ENCODE assay signal across 26 cellular contexts in the genomic region with DNA sequence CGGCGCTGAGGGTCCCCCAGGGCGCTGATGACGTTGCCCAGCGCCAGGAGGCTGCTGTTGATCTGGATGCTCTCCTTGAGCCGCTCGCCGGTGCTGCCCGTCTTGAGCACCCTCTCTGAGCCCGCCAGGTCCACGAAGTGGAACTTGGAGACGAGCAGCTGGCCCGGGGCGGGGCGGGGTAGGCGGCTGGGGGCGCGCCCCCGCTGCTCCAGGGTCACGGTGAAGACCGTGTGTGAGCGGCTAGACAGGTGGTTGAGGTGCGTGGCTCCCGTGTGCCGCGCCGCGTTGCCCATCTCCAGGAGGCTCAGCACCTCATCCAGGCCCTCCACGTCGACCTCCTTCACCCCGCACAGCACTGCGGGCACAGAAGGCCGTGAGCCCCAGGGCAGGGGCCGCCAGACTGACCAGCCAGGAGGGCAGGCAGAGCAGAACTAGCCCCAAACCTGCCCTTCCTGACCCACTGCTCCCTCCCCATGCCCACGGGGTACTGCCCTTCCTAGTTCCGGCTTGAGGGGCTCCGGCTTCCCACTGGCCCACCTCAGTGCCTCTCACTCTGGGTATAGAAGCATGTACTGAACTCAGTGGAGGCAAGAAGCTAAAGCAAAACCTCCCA. TPM values are rescaled to one million over a fixed set of nuclear protein-coding genes. Genes with fewer than 3 reads are reported as not detected.
"Had no signal": no experiment of that assay in that cellular context is flagged by ENCODE, and none has a peak within 500 bp of the region (broad histone marks: within the 10 kb centered on the region; RNA-seq: fewer than 3 reads in every experiment).

No MANE protein-coding gene starts in this region.

- H3K27ac ChIP-seq: ascending aorta, cardiac muscle cell, tibial nerve had no signal

- H3K36me3 Mint-ChIP-seq: activated naive CD4-positive, alpha-beta T cell treated with anti-CD3 and anti-CD28 coated beads, Interleukin-2, amount 10 ng/mL, durations not matched to agents 7 days and 5 days; activated naive CD8-positive, alpha-beta T cell treated with anti-CD3 and anti-CD28 coated beads, Interleukin-2, amount 10 ng/mL, durations not matched to agents 7 days and 5 days; immature natural killer cell had no signal

- H3K27me3 Mint-ChIP-seq: brain had no signal

- H3K27ac Mint-ChIP-seq: activated CD4-positive, alpha-beta memory T cell treated with anti-CD3 and anti-CD28 coated beads, Interleukin-2, amount 10 ng/mL, durations not matched to agents 7 days and 5 days; activated CD4-positive, alpha-beta T cell treated with anti-CD3 and anti-CD28 coated beads, Interleukin-2, amount 10 ng/mL, durations not matched to agents 7 days and 5 days; activated naive CD4-positive, alpha-beta T cell treated with anti-CD3 and anti-CD28 coated beads, Interleukin-2, amount 10 ng/mL, durations not matched to agents 7 days and 5 days; activated naive CD8-positive, alpha-beta T cell treated with anti-CD3 and anti-CD28 coated beads, Interleukin-2, amount 10 ng/mL, durations not matched to agents 7 days and 5 days; brain; immature natural killer cell; naive thymus-derived CD4-positive, alpha-beta T cell; stimulated activated naive CD8-positive, alpha-beta T cell treated with anti-CD3 and anti-CD28 coated beads, Interleukin-15, Interleukin-2, amounts not matched to agents 100 ng/mL and 50 ng/mL, for 24 hours; WTC11 had no signal

- H3K27me3 ChIP-seq: ascending aorta, cardiac muscle cell had no signal

- H3K9me3 Mint-ChIP-seq: activated CD4-positive, alpha-beta memory T cell treated with anti-CD3 and anti-CD28 coated beads, Interleukin-2, amount 10 ng/mL, durations not matched to agents 7 days and 5 days; activated CD4-positive, alpha-beta T cell treated with anti-CD3 and anti-CD28 coated beads, Interleukin-2, amount 10 ng/mL, durations not matched to agents 7 days and 5 days; activated naive CD4-positive, alpha-beta T cell treated with anti-CD3 and anti-CD28 coated beads, Interleukin-2, amount 10 ng/mL, durations not matched to agents 7 days and 5 days; activated naive CD8-positive, alpha-beta T cell treated with anti-CD3 and anti-CD28 coated beads, Interleukin-2, amount 10 ng/mL, durations not matched to agents 7 days and 5 days; brain; immature natural killer cell; neural crest cell; stimulated activated naive CD8-positive, alpha-beta T cell treated with anti-CD3 and anti-CD28 coated beads, Interleukin-15, Interleukin-2, amounts not matched to agents 100 ng/mL and 50 ng/mL, for 24 hours; WTC11 had no signal

- H3K4me3 ChIP-seq: ascending aorta, cardiac muscle cell, tibial nerve had no signal

- ATAC-seq: esophagus mucosa; naive thymus-derived CD4-positive, alpha-beta T cell; right cardiac atrium had no signal

- H3K9me3 ChIP-seq: ascending aorta, tibial nerve had no signal

- H3K4me3 Mint-ChIP-seq: activated CD4-positive, alpha-beta memory T cell treated with anti-CD3 and anti-CD28 coated beads, Interleukin-2, amount 10 ng/mL, durations not matched to agents 7 days and 5 days; activated CD4-positive, alpha-beta T cell treated with anti-CD3 and anti-CD28 coated beads, Interleukin-2, amount 10 ng/mL, durations not matched to agents 7 days and 5 days; activated naive CD4-positive, alpha-beta T cell treated with anti-CD3 and anti-CD28 coated beads, Interleukin-2, amount 10 ng/mL, durations not matched to agents 7 days and 5 days; activated naive CD8-positive, alpha-beta T cell treated with anti-CD3 and anti-CD28 coated beads, Interleukin-2, amount 10 ng/mL, durations not matched to agents 7 days and 5 days; brain; immature natural killer cell; naive thymus-derived CD4-positive, alpha-beta T cell; neural crest cell; stimulated activated naive CD8-positive, alpha-beta T cell treated with anti-CD3 and anti-CD28 coated beads, Interleukin-15, Interleukin-2, amounts not matched to agents 100 ng/mL and 50 ng/mL, for 24 hours; WTC11 had no signal

- DNase-seq: activated CD4-positive, alpha-beta memory T cell treated with anti-CD3 and anti-CD28 coated beads, Interleukin-2, amount 10 ng/mL, durations not matched to agents 7 days and 5 days; activated CD4-positive, alpha-beta T cell treated with anti-CD3 and anti-CD28 coated beads for 1 hour; activated CD4-positive, alpha-beta T cell treated with anti-CD3 and anti-CD28 coated beads, Interleukin-2, amount 10 ng/mL, durations not matched to agents 7 days and 5 days; activated gamma-delta T cell; activated naive CD4-positive, alpha-beta T cell treated with anti-CD3 and anti-CD28 coated beads, Interleukin-2, amount 10 ng/mL, durations not matched to agents 7 days and 5 days; activated naive CD8-positive, alpha-beta T cell treated with anti-CD3 and anti-CD28 coated beads, Interleukin-2, amount 10 ng/mL, durations not matched to agents 7 days and 5 days; cortex of kidney; foreskin fibroblast; hippocampal formation; immature natural killer cell; midbrain; naive thymus-derived CD4-positive, alpha-beta T cell; occipital lobe; posterior cingulate gyrus; stimulated activated CD4-positive, alpha-beta T cell treated with anti-CD3 and anti-CD28 coated beads, Interleukin-2, amount 100 ng/mL, for 48 hours; T-helper 2 cell had no signal

- H3K4me1 Mint-ChIP-seq: activated CD4-positive, alpha-beta memory T cell treated with anti-CD3 and anti-CD28 coated beads, Interleukin-2, amount 10 ng/mL, durations not matched to agents 7 days and 5 days; activated naive CD4-positive, alpha-beta T cell treated with anti-CD3 and anti-CD28 coated beads, Interleukin-2, amount 10 ng/mL, durations not matched to agents 7 days and 5 days; activated naive CD8-positive, alpha-beta T cell treated with anti-CD3 and anti-CD28 coated beads, Interleukin-2, amount 10 ng/mL, durations not matched to agents 7 days and 5 days had no signal

RNA-seq across cellular contexts. Expression of a gene that starts 6.1 kb away (rescaled TPM):
- polyA plus RNA-seq: naive thymus-derived CD4-positive, alpha-beta T cell had no signal

RNA-seq across cellular contexts. Expression of a gene that starts 30.0 kb away (rescaled TPM):
- polyA plus RNA-seq: immature natural killer cell had no signal

RNA-seq across cellular contexts. Expression of a gene that starts 41.5 kb away (rescaled TPM):
- total RNA-seq: activated CD4-positive, alpha-beta memory T cell treated with anti-CD3 and anti-CD28 coated beads, Interleukin-2, amount 10 ng/mL, durations not matched to agents 7 days and 5 days; activated CD4-positive, alpha-beta T cell treated with anti-CD3 and anti-CD28 coated beads, Interleukin-2, amount 10 ng/mL, durations not matched to agents 7 days and 5 days; activated naive CD8-positive, alpha-beta T cell treated with anti-CD3 and anti-CD28 coated beads, Interleukin-2, amount 10 ng/mL, durations not matched to agents 7 days and 5 days; ascending aorta; esophagus mucosa; neural crest cell; right cardiac atrium; skeletal muscle tissue; WTC11 had no signal
- polyA plus RNA-seq: naive thymus-derived CD4-positive, alpha-beta T cell had no signal
